ENCODE assay signal across 19 cellular contexts in the genomic region with DNA sequence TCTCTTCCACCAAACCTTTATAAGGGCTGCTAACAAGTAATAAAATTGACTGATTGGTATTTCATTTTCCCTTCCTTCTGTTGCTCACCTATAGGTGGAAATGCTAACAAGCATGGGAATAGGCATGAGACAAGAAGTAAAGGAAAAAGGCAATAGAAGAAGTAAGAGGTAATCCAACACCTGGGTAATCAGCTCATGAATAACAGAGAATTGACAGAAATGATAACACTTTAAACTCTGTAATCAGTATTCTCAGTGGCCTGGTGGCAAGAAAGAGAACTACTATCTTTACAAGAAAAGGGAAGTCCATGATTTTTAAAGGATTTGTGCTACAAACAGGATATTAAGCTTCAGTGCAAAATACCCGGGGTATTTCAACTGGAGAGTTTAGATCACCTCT.
"Had no signal": no experiment of that assay in that cellular context is flagged by ENCODE, and none has a peak within 500 bp of the region (broad histone marks: within the 10 kb centered on the region; RNA-seq: fewer than 3 reads in every experiment).

No MANE protein-coding gene starts in this region.

- H3K27ac Mint-ChIP-seq: activated CD4-positive, alpha-beta T cell treated with anti-CD3 and anti-CD28 coated beads for 36 hours; activated naive CD8-positive, alpha-beta T cell; activated T-helper 1 cell treated with anti-CD3 and anti-CD28 coated beads, Interleukin-12 subunit alpha, Interleukin-12 subunit beta, Interleukin-2, Interleukin-4 antibody, amounts not matched to agents 30 ng/mL and 10 ng/mL and 1 ng/mL, durations not matched to agents 14 hours and 24 hours and 36 hours; dendritic cell treated with granulocyte-macrophage colony-stimulating factor and Interleukin-4, amounts not matched to agents 40 ng/mL and 50 ng/mL, for 4 days; natural killer cell treated with Interleukin-12 subunit alpha and Interleukin-12 subunit beta and Interleukin-15 and Interleukin-18, amount 100 ng/mL, for 72 hours; stimulated activated naive B cell treated with anti-CD40 and anti-IgM and Interleukin-4, amounts not matched to agents 10 μg/mL and 1 μg/mL and 100 μg/mL, for 72 hours; T-helper 2 cell treated with Interferon-gamma antibody and Interleukin-4, amounts not matched to agents 5 μg/mL and 100 μg/mL, for 36 hours; WTC11 had no signal

- H3K36me3 Mint-ChIP-seq: activated naive CD8-positive, alpha-beta T cell; natural killer cell treated with Interleukin-12 subunit alpha and Interleukin-12 subunit beta and Interleukin-15 and Interleukin-18, amount 100 ng/mL, for 72 hours; stimulated activated naive B cell treated with anti-CD40 and anti-IgM and Interleukin-4, amounts not matched to agents 10 μg/mL and 1 μg/mL and 100 μg/mL, for 72 hours; WTC11 had no signal

- H3K4me3 Mint-ChIP-seq: activated CD4-positive, alpha-beta T cell treated with anti-CD3 and anti-CD28 coated beads for 36 hours; activated naive CD8-positive, alpha-beta T cell; activated T-helper 1 cell treated with anti-CD3 and anti-CD28 coated beads, Interleukin-12 subunit alpha, Interleukin-12 subunit beta, Interleukin-2, Interleukin-4 antibody, amounts not matched to agents 30 ng/mL and 10 ng/mL and 1 ng/mL, durations not matched to agents 14 hours and 24 hours and 36 hours; dendritic cell treated with granulocyte-macrophage colony-stimulating factor and Interleukin-4, amounts not matched to agents 40 ng/mL and 50 ng/mL, for 4 days; natural killer cell treated with Interleukin-12 subunit alpha and Interleukin-12 subunit beta and Interleukin-15 and Interleukin-18, amount 100 ng/mL, for 72 hours; stimulated activated naive B cell treated with anti-CD40 and anti-IgM and Interleukin-4, amounts not matched to agents 10 μg/mL and 1 μg/mL and 100 μg/mL, for 72 hours; T-helper 2 cell treated with Interferon-gamma antibody and Interleukin-4, amounts not matched to agents 5 μg/mL and 100 μg/mL, for 36 hours; WTC11 had no signal

- ATAC-seq: activated CD4-positive, alpha-beta T cell treated with anti-CD3 and anti-CD28 coated beads for 36 hours; lower lobe of right lung; natural killer cell treated with Interleukin-12 subunit alpha and Interleukin-12 subunit beta and Interleukin-15 and Interleukin-18, amount 100 ng/mL, for 72 hours; stimulated activated naive B cell treated with anti-CD40 and anti-IgM and Interleukin-4, amounts not matched to agents 10 μg/mL and 1 μg/mL and 100 μg/mL, for 72 hours; WTC11 had no signal

- H3K9me3 Mint-ChIP-seq: WTC11 had no signal

- H3K4me1 Mint-ChIP-seq: activated CD4-positive, alpha-beta T cell treated with anti-CD3 and anti-CD28 coated beads for 36 hours; stimulated activated naive B cell treated with anti-CD40 and anti-IgM and Interleukin-4, amounts not matched to agents 10 μg/mL and 1 μg/mL and 100 μg/mL, for 72 hours had no signal

- DNase-seq: activated CD4-positive, alpha-beta T cell treated with anti-CD3 and anti-CD28 coated beads for 36 hours; activated CD4-positive, alpha-beta T cell treated with anti-CD3 and anti-CD28 coated beads, Interleukin-2, amount 50 U/mL, for 48 hours; activated gamma-delta T cell treated with Interleukin-2 at 50 U/mL for 16 hours; activated T-cell treated with anti-CD3 and anti-CD28 coated beads for 4 hours; amniotic stem cell; effector CD8-positive, alpha-beta T cell; hippocampal formation; lower lobe of right lung; occipital lobe; posterior cingulate gyrus; retina; spleen; stimulated activated naive B cell treated with anti-CD40 and anti-IgM and Interleukin-4, amounts not matched to agents 10 μg/mL and 1 μg/mL and 100 μg/mL, for 72 hours had no signal

- H3K27me3 Mint-ChIP-seq: activated CD4-positive, alpha-beta T cell treated with anti-CD3 and anti-CD28 coated beads for 36 hours; activated naive CD8-positive, alpha-beta T cell; dendritic cell treated with granulocyte-macrophage colony-stimulating factor and Interleukin-4, amounts not matched to agents 40 ng/mL and 50 ng/mL, for 4 days; natural killer cell treated with Interleukin-12 subunit alpha and Interleukin-12 subunit beta and Interleukin-15 and Interleukin-18, amount 100 ng/mL, for 72 hours; stimulated activated naive B cell treated with anti-CD40 and anti-IgM and Interleukin-4, amounts not matched to agents 10 μg/mL and 1 μg/mL and 100 μg/mL, for 72 hours had no signal
